ENCODE assay signal across 12 cellular contexts in genomic region chr14:68231832-68232642, GRCh38.
DNase-seq lines count a peak whose midpoint lies in the region; ATAC-seq, FAIRE-seq and TF ChIP-seq lines count a peak whose summit lies in the region.
"Had no signal": no experiment of that assay in that cellular context is flagged by ENCODE, and none has a peak within 500 bp of the region (broad histone marks: within the 10 kb centered on the region; RNA-seq: fewer than 3 reads in every experiment).

No MANE protein-coding gene starts in this region.

- no peak overlapping the region for H3K23ac ChIP-seq in H9 (ENCODE audit: insufficient read length, low read depth, low read length)

- no peaks in the 10 kb centered on the region for H3K36me3 Mint-ChIP-seq in H9 (ENCODE audit: insufficient read depth in 1 of 3, low read depth in 3 of 3)
- H3K36me3 Mint-ChIP-seq in stimulated activated effector memory CD8-positive, alpha-beta T cell treated with anti-CD3 and anti-CD28 coated beads, Interleukin-12 subunit alpha, Interleukin-12 subunit beta, amount 100 ng/mL, for 72 hours = no peaks in the 10 kb centered on the region

- no peak overlapping the region for H3K4ac ChIP-seq in H9 (ENCODE audit: low read depth, low read length)

- H3K14ac ChIP-seq in H9 (ENCODE audit: insufficient read depth, low read length) = no peak overlapping the region

- H3K27me3 ChIP-seq in H9 (ENCODE audit: insufficient read depth, low read length) (no peaks in the 10 kb centered on the region), ascending aorta (no peaks in the 10 kb centered on the region), hepatocyte (no peaks in the 10 kb centered on the region)

- no CpG with 5 or more reads among the region's 2 CpGs for WGBS in H9 (ENCODE audit: extremely low coverage, insufficient read length, low lambda C conversion rate)
- 77% methylated on average over 2 of the region's 2 CpGs for WGBS in hepatocyte (ENCODE audit: low lambda C conversion rate, missing lambda C conversion rate)

- DNase-seq in H9 (no peak), ascending aorta (ENCODE audit: low spot score in 2 of 2) (no peak), hepatocyte (ENCODE audit: low spot score) (no peak), GM19239 (ENCODE audit: insufficient read length, low spot score) (no peak), posterior cingulate gyrus (no peak), NK-92 (lab: John Stamatoyannopoulos, UW; ENCODE audit: unreplicated experiment) (no peak)
- no peak for DNase-seq in stimulated activated effector memory CD8-positive, alpha-beta T cell treated with anti-CD3 and anti-CD28 coated beads, Interleukin-12 subunit alpha, Interleukin-12 subunit beta, amount 100 ng/mL, for 72 hours (ENCODE audit: low spot score in 2 of 2)
- DNase-seq: effector CD4-positive, alpha-beta T cell; NCI-H187 had no signal

- H2BK15ac ChIP-seq in H9 (ENCODE audit: low read depth, low read length) = no peak overlapping the region

- H3K9ac ChIP-seq in H9 (ENCODE audit: extremely low read depth, insufficient read length, low read length) = no peak overlapping the region

- H2BK20ac ChIP-seq in H9 (ENCODE audit: low read depth, low read length, poor library complexity, severe bottlenecking) = no peak overlapping the region

- H3T11ph ChIP-seq in H9 (ENCODE audit: low read length) = no peak overlapping the region

- H3K27ac ChIP-seq in H9 (ENCODE audit: insufficient read length, low read depth, low read length) (no peak overlapping the region), ascending aorta (peak overlapping the region; percentile 66 to 86), hepatocyte (peak overlapping the region; percentile 85)

- peak overlapping the region; percentile 24 for H2BK12ac ChIP-seq in H9 (ENCODE audit: insufficient read length, low read depth, low read length)

- H2BK120ac ChIP-seq in H9 (ENCODE audit: low read depth, low read length, poor library complexity, severe bottlenecking) = no peak overlapping the region

- H3K27ac Mint-ChIP-seq in H9 = no peak overlapping the region
- no peak overlapping the region for H3K27ac Mint-ChIP-seq in stimulated activated effector memory CD8-positive, alpha-beta T cell treated with anti-CD3 and anti-CD28 coated beads, Interleukin-12 subunit alpha, Interleukin-12 subunit beta, amount 100 ng/mL, for 72 hours
- H3K27ac Mint-ChIP-seq: activated T-cell treated with anti-CD3 and anti-CD28 coated beads, Interleukin-2, amount 50 U/mL, for 72 hours had no signal

- H3K23me2 ChIP-seq in H9 (ENCODE audit: insufficient read length, low read depth, low read length, poor library complexity, severe bottlenecking) = no peaks in the 10 kb centered on the region

- H3K9me3 Mint-ChIP-seq in H9 = no peaks in the 10 kb centered on the region
- H3K9me3 Mint-ChIP-seq in stimulated activated effector memory CD8-positive, alpha-beta T cell treated with anti-CD3 and anti-CD28 coated beads, Interleukin-12 subunit alpha, Interleukin-12 subunit beta, amount 100 ng/mL, for 72 hours = no peaks in the 10 kb centered on the region
- H3K9me3 Mint-ChIP-seq: activated T-cell treated with anti-CD3 and anti-CD28 coated beads, Interleukin-2, amount 50 U/mL, for 72 hours had no signal

- H3K27me3 Mint-ChIP-seq in H9 (ENCODE audit: low read depth) = no peaks in the 10 kb centered on the region

- no peak overlapping the region for H2AK5ac ChIP-seq in H9 (ENCODE audit: insufficient read length, low read length)

- H3K4me3 ChIP-seq in ascending aorta (no peak overlapping the region), hepatocyte (no peak overlapping the region)

- intact Hi-C loops in ascending aorta (cut with DNase I) = loop anchor here (10.0 kb wide), 1 partner anchor 87 kb away; no protein-coding TSS in a partner anchor
- intact Hi-C loops in posterior cingulate gyrus (cut with DNase I) = no loop called here

- no peak overlapping the region for H4K8ac ChIP-seq in H9 (replicated peaks; ENCODE audit: insufficient read length, low read depth, low read length)

- ATAC-seq in stimulated activated effector memory CD8-positive, alpha-beta T cell treated with anti-CD3 and anti-CD28 coated beads, Interleukin-12 subunit alpha, Interleukin-12 subunit beta, amount 100 ng/mL, for 72 hours = peak; percentile 1
- ATAC-seq in GM21526 (IDR thresholded peaks at IDR 0.05; ENCODE audit: low FRiP score, unreplicated experiment) = no peak

- TF ChIP-seq CTCF in H9 (conservative IDR thresholded peaks at IDR 0.05) = no peak
- TF ChIP-seq CTCF in ascending aorta (IDR thresholded peaks at IDR 0.05) = no peak
- TF ChIP-seq CTCF in hepatocyte (IDR thresholded peaks at IDR 0.05; ENCODE audit: poor library complexity) = no peak

- no peaks in the 10 kb centered on the region for H3K9me2 ChIP-seq in hepatocyte (replicated peaks; ENCODE audit: insufficient read depth)

- no peak overlapping the region for H3K56ac ChIP-seq in H9 (ENCODE audit: insufficient read length, low read depth, low read length)

- H3K4me1 ChIP-seq in H9 (ENCODE audit: insufficient read depth, low read length) = peaks cover 9% of the 10 kb centered on the region
- H3K4me1 ChIP-seq in ascending aorta = peaks cover 9 to 25% of the 10 kb centered on the region in 2 donors
- H3K4me1 ChIP-seq in hepatocyte (ENCODE audit: insufficient read depth) = peaks cover 31% of the 10 kb centered on the region

- H3K9me3 ChIP-seq in H9 (ENCODE audit: control insufficient read depth, low read depth, low read length) (no peaks in the 10 kb centered on the region), ascending aorta (no peaks in the 10 kb centered on the region), hepatocyte (ENCODE audit: low read depth) (no peaks in the 10 kb centered on the region)

- no peak overlapping the region for H2BK5ac ChIP-seq in H9 (ENCODE audit: insufficient read length, low read length)

- H2AFZ ChIP-seq in H9 (ENCODE audit: low read length) = no peak overlapping the region
- no peak overlapping the region for H2AFZ ChIP-seq in hepatocyte

- no peak overlapping the region for H3K4me2 ChIP-seq in H9 (ENCODE audit: insufficient read depth, insufficient read length, low read length)
- peak overlapping the region; percentile 13 for H3K4me2 ChIP-seq in hepatocyte

- H3K18ac ChIP-seq in H9 (ENCODE audit: insufficient read length, low read depth, low read length) = no peak overlapping the region

- no peaks in the 10 kb centered on the region for H3K79me1 ChIP-seq in H9 (ENCODE audit: insufficient read depth, low read depth, low read length, poor library complexity, severe bottlenecking)

- H4K91ac ChIP-seq in H9 (ENCODE audit: insufficient read length, low read depth, low read length) = no peak overlapping the region

- no peak overlapping the region for H4K5ac ChIP-seq in H9 (ENCODE audit: insufficient read length, low read depth, low read length)

- H3K36me3 ChIP-seq in ascending aorta = no peaks in the 10 kb centered on the region
- H3K36me3 ChIP-seq in hepatocyte (replicated peaks; ENCODE audit: insufficient read depth, low read depth) = no peaks in the 10 kb centered on the region

- H3K4me1 Mint-ChIP-seq in H9 = no peaks in the 10 kb centered on the region; a peak in 1 of 4 replicates
- peaks cover 6% of the 10 kb centered on the region for H3K4me1 Mint-ChIP-seq in stimulated activated effector memory CD8-positive, alpha-beta T cell treated with anti-CD3 and anti-CD28 coated beads, Interleukin-12 subunit alpha, Interleukin-12 subunit beta, amount 100 ng/mL, for 72 hours

- H3K79me2 ChIP-seq in H9 (ENCODE audit: insufficient read depth, low read length) = no peaks in the 10 kb centered on the region
- H3K79me2 ChIP-seq in hepatocyte = no peaks in the 10 kb centered on the region

- H4K20me1 ChIP-seq in H9 (ENCODE audit: control insufficient read depth, insufficient read depth, insufficient read length) (no peaks in the 10 kb centered on the region), hepatocyte (ENCODE audit: insufficient read depth, poor library complexity, severe bottlenecking) (no peaks in the 10 kb centered on the region)

- H3K4me3 Mint-ChIP-seq in H9 = no peak overlapping the region
- H3K4me3 Mint-ChIP-seq in stimulated activated effector memory CD8-positive, alpha-beta T cell treated with anti-CD3 and anti-CD28 coated beads, Interleukin-12 subunit alpha, Interleukin-12 subunit beta, amount 100 ng/mL, for 72 hours = no peak overlapping the region
- H3K4me3 Mint-ChIP-seq: activated T-cell treated with anti-CD3 and anti-CD28 coated beads, Interleukin-2, amount 50 U/mL, for 72 hours had no signal

- FAIRE-seq in GM19239 (lab: Jason Lieb, UNC) = no peak
- FAIRE-seq: D721Med had no signal
